Comparison of ENCODE assay signal across 1 cellular context in genomic region chr11:112023104-112023503, GRCh38.
TF ChIP-seq lines count a peak whose summit lies in the region.

No MANE protein-coding gene starts in this region.

TF ChIP-seq in HCT116, 20 proteins besides CTCF, POLR2A, EP300 and RAD21:
- TF ChIP-seq ZNF274 (IDR thresholded peaks at IDR 0.05; ENCODE audit: low read depth, low read length) (no peak), CBX3 (IDR thresholded peaks at IDR 0.05; ENCODE audit: low read depth) (no peak), MAX (IDR thresholded peaks at IDR 0.05) (no peak)
